ENCODE assay signal across 12 cellular contexts in genomic region chr10:2986341-2986933, GRCh38.
DNase-seq lines count a peak whose midpoint lies in the region; ATAC-seq, FAIRE-seq and TF ChIP-seq lines count a peak whose summit lies in the region.
"Had no signal": no experiment of that assay in that cellular context is flagged by ENCODE, and none has a peak within 500 bp of the region (broad histone marks: within the 10 kb centered on the region; RNA-seq: fewer than 3 reads in every experiment).

No MANE protein-coding gene starts in this region.

- H3K27ac ChIP-seq in upper lobe of right lung = no peak overlapping the region
- H3K27ac ChIP-seq: neutrophil had no signal

- TF ChIP-seq CTCF in glutamatergic neuron (IDR thresholded peaks at IDR 0.05; ENCODE audit: partially characterized antibody, unreplicated experiment) (no peak), upper lobe of right lung (IDR thresholded peaks at IDR 0.05) (no peak)

- H3K4me3 Mint-ChIP-seq in glutamatergic neuron (ENCODE audit: unreplicated experiment) = peak overlapping the region; percentile 31

- peak; percentile 58 for ATAC-seq in upper lobe of right lung

- no peaks in the 10 kb centered on the region for H3K27me3 ChIP-seq in upper lobe of right lung

- no peak overlapping the region for H3K4me3 ChIP-seq in upper lobe of right lung

- DNase-seq in NCI-H1092 treated with DMSO at 0.1 percent for 48 hours (lab: John Stamatoyannopoulos, UW) (peak; percentile 50), NCI-H1092 (lab: John Stamatoyannopoulos, UW) (no peak), NCI-H774 (lab: John Stamatoyannopoulos, UW) (peak; percentile 37), glutamatergic neuron (no peak), upper lobe of right lung (no peak), HTR-8/SVneo (ENCODE audit: insufficient read length, low spot score) (no peak), SW 1271 (lab: John Stamatoyannopoulos, UW) (no peak)
- no peak for DNase-seq in central memory CD4-positive, alpha-beta T cell
- DNase-seq: activated CD4-positive, alpha-beta T cell treated with anti-CD3 and anti-CD28 coated beads for 1 hour; stimulated activated CD4-positive, alpha-beta T cell treated with anti-CD3 and anti-CD28 coated beads, Interleukin-4, amount 100 ng/mL, for 24 hours had no signal

- intact Hi-C loops in upper lobe of right lung (cut with DNase I) = no loop called here

- peak overlapping the region; percentile 45 for H3K27ac Mint-ChIP-seq in glutamatergic neuron (ENCODE audit: unreplicated experiment)

- no peaks in the 10 kb centered on the region for H3K4me1 ChIP-seq in upper lobe of right lung

- FAIRE-seq in HTR-8/SVneo (lab: Jason Lieb, UNC) = no peak
- FAIRE-seq: A204.1 had no signal

- H3K36me3 Mint-ChIP-seq in glutamatergic neuron (ENCODE audit: unreplicated experiment) = peaks cover 10% of the 10 kb centered on the region

- no peaks in the 10 kb centered on the region for H3K36me3 ChIP-seq in upper lobe of right lung
- H3K36me3 ChIP-seq: neutrophil had no signal

- peaks cover 15% of the 10 kb centered on the region for H3K4me1 Mint-ChIP-seq in glutamatergic neuron (ENCODE audit: low read depth, unreplicated experiment)

- H3K9me3 Mint-ChIP-seq in glutamatergic neuron (ENCODE audit: unreplicated experiment) = peaks cover 10% of the 10 kb centered on the region

- no peaks in the 10 kb centered on the region for H3K9me3 ChIP-seq in upper lobe of right lung
- H3K9me3 ChIP-seq: neutrophil had no signal

- H3K27me3 Mint-ChIP-seq in glutamatergic neuron (ENCODE audit: unreplicated experiment) = no peaks in the 10 kb centered on the region

Comparison
In these comparisons a context has a peak if more than half of its experiments do, and no peak if none do; other contexts are left out.
1. DNase-seq: peak in NCI-H1092 treated with DMSO at 0.1 percent for 48 hours (single experiment) and NCI-H774 (single experiment); none in NCI-H1092 (single experiment), glutamatergic neuron (single experiment), upper lobe of right lung (single experiment), HTR-8/SVneo (single experiment), SW 1271 (0 of 2) and central memory CD4-positive, alpha-beta T cell (single experiment).